ENCODE assay signal across 17 cellular contexts in the genomic region with DNA sequence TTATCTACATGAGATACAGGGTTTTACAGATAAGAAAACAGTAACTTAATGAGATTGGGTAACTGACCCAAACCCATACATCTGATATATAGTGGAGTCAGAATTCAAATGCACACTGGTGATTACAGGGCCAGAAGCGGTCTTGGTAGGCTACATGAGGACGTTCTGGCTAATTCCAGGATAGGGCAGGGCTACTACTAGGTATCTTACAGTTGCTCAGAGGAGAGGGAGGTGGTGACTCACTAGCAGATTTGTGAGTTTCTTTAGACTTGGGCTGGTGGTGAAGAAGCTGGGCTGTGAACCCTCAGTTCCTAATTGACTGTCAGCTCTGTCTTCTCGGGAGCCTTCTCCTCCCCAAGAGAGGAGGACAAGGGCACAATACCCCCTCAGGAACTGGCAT. TPM values are rescaled to one million over a fixed set of nuclear protein-coding genes. Genes with fewer than 3 reads are reported as not detected.
"Had no signal": no experiment of that assay in that cellular context is flagged by ENCODE, and none has a peak within 500 bp of the region (broad histone marks: within the 10 kb centered on the region; RNA-seq: fewer than 3 reads in every experiment).

No MANE protein-coding gene starts in this region.

- H3K27ac ChIP-seq: ascending aorta, gastroesophageal sphincter, sigmoid colon, spleen, thoracic aorta, VCaP had no signal

- DNase-seq: activated CD4-positive, alpha-beta T cell treated with anti-CD3 and anti-CD28 coated beads for 1 hour; activated CD8-positive, alpha-beta memory T cell treated with anti-CD3 and anti-CD28 coated beads for 24 hours; activated CD8-positive, alpha-beta memory T cell treated with anti-CD3 and anti-CD28 coated beads, Interleukin-2, amount 50 U/mL, for 48 hours; activated effector memory CD4-positive, alpha-beta T cell treated with Interleukin-2 at 50 U/mL for 16 hours; activated naive CD4-positive, alpha-beta T cell treated with anti-CD3 and anti-CD28 coated beads, Interleukin-2, amount 10 ng/mL, durations not matched to agents 7 days and 5 days; activated naive CD8-positive, alpha-beta T cell treated with anti-CD3 and anti-CD28 coated beads, Interleukin-2, amount 50 U/mL, for 24 hours; activated T-cell treated with anti-CD3 and anti-CD28 coated beads, Interleukin-2, amount 50 U/mL, for 48 hours; dermis blood vessel endothelial cell; heart left ventricle; nucleus accumbens; sigmoid colon; spleen; stimulated activated naive B cell treated with anti-CD40 and anti-IgM and Interleukin-4, amounts not matched to agents 10 μg/mL and 1 μg/mL and 100 μg/mL, for 72 hours had no signal

- H3K27me3 ChIP-seq: ascending aorta, gastroesophageal sphincter, heart left ventricle, sigmoid colon, spleen had no signal

- H3K36me3 ChIP-seq: ascending aorta, heart left ventricle, sigmoid colon, thoracic aorta had no signal

- H3K9me3 ChIP-seq: ascending aorta, gastroesophageal sphincter, heart left ventricle, sigmoid colon, spleen, thoracic aorta had no signal

- H3K4me3 ChIP-seq: ascending aorta, gastroesophageal sphincter, heart left ventricle, sigmoid colon, spleen, thoracic aorta had no signal

- H3K4me1 ChIP-seq: ascending aorta, gastroesophageal sphincter, sigmoid colon had no signal

- ATAC-seq: activated naive CD8-positive, alpha-beta T cell treated with anti-CD3 and anti-CD28 coated beads, Interleukin-2, amount 50 U/mL, for 24 hours; gastroesophageal sphincter; stimulated activated naive B cell treated with anti-CD40 and anti-IgM and Interleukin-4, amounts not matched to agents 10 μg/mL and 1 μg/mL and 100 μg/mL, for 72 hours had no signal

RNA-seq across cellular contexts. Expression of a gene that starts 43.2 kb away (rescaled TPM):
- total RNA-seq: ascending aorta had no signal
